Comparison of ENCODE assay signal across 12 cellular contexts in genomic region chr1:66624412-66625060, GRCh38.
DNase-seq lines count a peak whose midpoint lies in the region; ATAC-seq and TF ChIP-seq lines count a peak whose summit lies in the region.
"Had no signal": no experiment of that assay in that cellular context is flagged by ENCODE, and none has a peak within 500 bp of the region (broad histone marks: within the 10 kb centered on the region; RNA-seq: fewer than 3 reads in every experiment).

No MANE protein-coding gene starts in this region.

- ATAC-seq in SK-N-SH treated with all-trans-retinoic acid at 6 μM for 48 hours, result peak; percentile 83

- no peak overlapping the region for H3K4me3 ChIP-seq in fibroblast of pulmonary artery (replicated peaks; ENCODE audit: low read depth, low read length)
- no peak overlapping the region for H3K4me3 ChIP-seq in A673 (ENCODE audit: low read depth, low read length, poor library complexity, severe bottlenecking)
- H3K4me3 ChIP-seq: BLaER1 treated with 17β-estradiol and CSF1 and Interleukin-3, amounts not matched to agents 10 nM and 100 nM had no signal

- H3K27ac Mint-ChIP-seq in activated naive CD4-positive, alpha-beta T cell treated with anti-CD3 and anti-CD28 coated beads, Interleukin-2, amount 50 U/mL, for 24 hours, result peak overlapping the region; percentile 80
- no peak overlapping the region for H3K27ac Mint-ChIP-seq in activated naive CD4-positive, alpha-beta T cell treated with anti-CD3 and anti-CD28 coated beads for 36 hours

- CTCF ChIA-PET in activated naive CD4-positive, alpha-beta T cell treated with anti-CD3 and anti-CD28 coated beads for 36 hours (lab: Charles Lee), result no interaction called here
- CTCF ChIA-PET in A673 (lab: Charles Lee), result no interaction called here

- TF ChIP-seq CTCF in fibroblast of pulmonary artery (IDR thresholded peaks at IDR 0.05; ENCODE audit: low read length, missing control alignments) (no peak), A673 (conservative IDR thresholded peaks at IDR 0.05; ENCODE audit: low read depth, low read length) (no peak)

- H3K27me3 ChIP-seq in A673 (replicated peaks; ENCODE audit: insufficient read depth, low read depth, low read length, poor library complexity), result no peaks in the 10 kb centered on the region
- H3K27me3 ChIP-seq: BLaER1 treated with 17β-estradiol and CSF1 and Interleukin-3, amounts not matched to agents 10 nM and 100 nM had no signal

- peaks cover 5% of the 10 kb centered on the region for H3K4me1 Mint-ChIP-seq in activated naive CD4-positive, alpha-beta T cell treated with anti-CD3 and anti-CD28 coated beads, Interleukin-2, amount 50 U/mL, for 24 hours
- H3K4me1 Mint-ChIP-seq in activated naive CD4-positive, alpha-beta T cell treated with anti-CD3 and anti-CD28 coated beads for 36 hours (ENCODE audit: low read depth), result peaks cover 3% of the 10 kb centered on the region

- peaks cover 8% of the 10 kb centered on the region for H3K4me1 ChIP-seq in A673 (ENCODE audit: insufficient read depth, low read length, poor library complexity, severe bottlenecking)

- no peaks in the 10 kb centered on the region for H3K9me3 ChIP-seq in A673 (ENCODE audit: low read depth, low read length, poor library complexity, severe bottlenecking)
- H3K9me3 ChIP-seq: BLaER1 treated with 17β-estradiol and CSF1 and Interleukin-3, amounts not matched to agents 10 nM and 100 nM had no signal

- no peak overlapping the region for H3K4me3 Mint-ChIP-seq in activated naive CD4-positive, alpha-beta T cell treated with anti-CD3 and anti-CD28 coated beads, Interleukin-2, amount 50 U/mL, for 24 hours
- H3K4me3 Mint-ChIP-seq in activated naive CD4-positive, alpha-beta T cell treated with anti-CD3 and anti-CD28 coated beads for 36 hours, result no peak overlapping the region

- H3K27ac ChIP-seq in A673 (ENCODE audit: low read depth, low read length, poor library complexity, severe bottlenecking), result no peak overlapping the region
- H3K27ac ChIP-seq: BLaER1 treated with 17β-estradiol and CSF1 and Interleukin-3, amounts not matched to agents 10 nM and 100 nM had no signal

- no peak for DNase-seq in activated naive CD4-positive, alpha-beta T cell treated with anti-CD3 and anti-CD28 coated beads for 36 hours
- DNase-seq in fibroblast of pulmonary artery (ENCODE audit: low read depth) (peak; percentile 75), stromal cell of bone marrow (ENCODE audit: low read depth) (peak; percentile 63), mucosa of gallbladder (ENCODE audit: low spot score) (no peak), A673 (ENCODE audit: low spot score) (no peak), posterior cingulate gyrus (no peak)
- DNase-seq: left cardiac atrium, retina, T-helper 1 cell had no signal

- H3K9me3 Mint-ChIP-seq in activated naive CD4-positive, alpha-beta T cell treated with anti-CD3 and anti-CD28 coated beads, Interleukin-2, amount 50 U/mL, for 24 hours, result no peaks in the 10 kb centered on the region
- H3K9me3 Mint-ChIP-seq in activated naive CD4-positive, alpha-beta T cell treated with anti-CD3 and anti-CD28 coated beads for 36 hours, result no peaks in the 10 kb centered on the region

- H3K27me3 Mint-ChIP-seq in activated naive CD4-positive, alpha-beta T cell treated with anti-CD3 and anti-CD28 coated beads, Interleukin-2, amount 50 U/mL, for 24 hours, result peaks cover 4% of the 10 kb centered on the region
- H3K27me3 Mint-ChIP-seq in activated naive CD4-positive, alpha-beta T cell treated with anti-CD3 and anti-CD28 coated beads for 36 hours (ENCODE audit: low read depth), result no peaks in the 10 kb centered on the region

- intact Hi-C loops in activated naive CD4-positive, alpha-beta T cell treated with anti-CD3 and anti-CD28 coated beads for 36 hours (cut with micrococcal nuclease), result loop anchor here (10.0 kb wide), 1 partner anchor 380 kb away; no protein-coding TSS in a partner anchor
- intact Hi-C loops in A673 (cut with micrococcal nuclease; ENCODE audit: unreplicated experiment) (no loop called here), posterior cingulate gyrus (cut with DNase I) (no loop called here)

- H3K36me3 ChIP-seq in A673 (ENCODE audit: insufficient read depth, low read length, poor library complexity, severe bottlenecking), result no peaks in the 10 kb centered on the region
- H3K36me3 ChIP-seq: BLaER1 treated with 17β-estradiol and CSF1 and Interleukin-3, amounts not matched to agents 10 nM and 100 nM had no signal

- POLR2A ChIA-PET in A673 (lab: Charles Lee; ENCODE audit: low non-redundant PET), result no interaction called here

- no peaks in the 10 kb centered on the region for H3K36me3 Mint-ChIP-seq in activated naive CD4-positive, alpha-beta T cell treated with anti-CD3 and anti-CD28 coated beads, Interleukin-2, amount 50 U/mL, for 24 hours
- no peaks in the 10 kb centered on the region for H3K36me3 Mint-ChIP-seq in activated naive CD4-positive, alpha-beta T cell treated with anti-CD3 and anti-CD28 coated beads for 36 hours (ENCODE audit: low read depth)

- no TSS peak for BruUV-seq in A673 (replicated peaks; lab: Mats Ljungman, UMichigan)

TF ChIP-seq in SK-N-SH treated with all-trans-retinoic acid at 6 μM for 48 hours, 23 proteins besides CTCF, POLR2A, EP300 and RAD21:
- TF ChIP-seq PATZ1 (CRISPR knock-in tag; IDR thresholded peaks at IDR 0.05; ENCODE audit: borderline replicate concordance), result peak; percentile 82
- no peak for TF ChIP-seq ESRRG (CRISPR knock-in tag; IDR thresholded peaks at IDR 0.05)
- TF ChIP-seq SNAI2 (CRISPR knock-in tag; IDR thresholded peaks at IDR 0.05), result 0 out of 2 replicates have a peak, but pooled peaks have one; percentile 12
- no peak for TF ChIP-seq RARB (CRISPR knock-in tag; IDR thresholded peaks at IDR 0.05)
- TF ChIP-seq ISL1 (CRISPR knock-in tag; IDR thresholded peaks at IDR 0.05), result peak; percentile 97
- no peak for TF ChIP-seq ARNTL (CRISPR knock-in tag; IDR thresholded peaks at IDR 0.05; ENCODE audit: borderline replicate concordance, low read depth)
- no peak; the same call in 1 of the 2 replicates for TF ChIP-seq ZFP3 (CRISPR knock-in tag; IDR thresholded peaks at IDR 0.05)
- TF ChIP-seq ZC3H10 (CRISPR knock-in tag; IDR thresholded peaks at IDR 0.05), result peak; percentile 94
- TF ChIP-seq OSR1 (CRISPR knock-in tag; IDR thresholded peaks at IDR 0.05), result no peak
- no peak for TF ChIP-seq BACH2 (CRISPR knock-in tag; IDR thresholded peaks at IDR 0.05; ENCODE audit: borderline replicate concordance)

Comparison
In these comparisons a context has a peak if more than half of its experiments do, and no peak if none do; other contexts are left out.
1. DNase-seq: peak in fibroblast of pulmonary artery (single experiment) and stromal cell of bone marrow (single experiment); none in activated naive CD4-positive, alpha-beta T cell treated with anti-CD3 and anti-CD28 coated beads for 36 hours (single experiment), mucosa of gallbladder (single experiment), A673 (single experiment) and posterior cingulate gyrus (0 of 10).